ENCODE assay signal across 24 cellular contexts in the genomic region with DNA sequence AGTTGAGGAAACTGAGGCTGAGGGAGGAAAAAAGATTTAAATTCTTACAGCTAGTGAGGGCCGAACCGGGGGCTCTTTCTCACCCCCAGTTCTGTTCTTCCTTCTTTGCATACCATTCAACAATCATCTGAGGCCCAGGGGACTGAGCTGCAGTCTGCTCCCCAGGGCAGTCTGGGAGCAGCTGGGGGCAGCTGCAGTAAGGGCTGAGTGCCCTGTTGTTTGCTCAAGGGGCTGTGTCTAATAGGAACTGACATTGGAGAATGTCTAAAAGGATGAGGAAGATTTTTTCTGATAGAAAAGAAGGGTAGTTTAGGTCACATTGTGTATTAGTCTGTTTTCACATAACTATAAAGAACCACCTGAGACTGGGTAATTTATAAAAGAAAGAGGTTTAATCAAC. TPM values are rescaled to one million over a fixed set of nuclear protein-coding genes. Genes with fewer than 3 reads are reported as not detected.
A peak's percentile ranks its signal among the peaks of the same experiment; 100 is the strongest.
DNase-seq lines count a peak whose midpoint lies in the region; FAIRE-seq and TF ChIP-seq lines count a peak whose summit lies in the region.
"Had no signal": no experiment of that assay in that cellular context is flagged by ENCODE, and none has a peak within 500 bp of the region (broad histone marks: within the 10 kb centered on the region; RNA-seq: fewer than 3 reads in every experiment).

No MANE protein-coding gene starts in this region.

- in situ Hi-C loops in transverse colon (cut with MboI; ENCODE audit: low pct_ligation_motif_present in 1 of 4, low pct_unique_long_range_greater_than_20kb in 1 of 4, low sequenced_read_pairs in 3 of 4), result loop anchor here in 3 of 4 donors (25.0 kb wide), 3 partner anchors 138 to 288 kb away; partner anchors contain the start of gene GAS2L3 (in 1 of the 3)

- no peak overlapping the region for H2BK120ac ChIP-seq in H1 (replicated peaks; ENCODE audit: low read depth, low read length)

- no peak overlapping the region for H2BK20ac ChIP-seq in H1 (ENCODE audit: low read length)

- intact Hi-C loops in transverse colon (cut with DNase I; ENCODE audit: low total_unique reads), result no loop called here

- TF ChIP-seq EP300 in H1 (IDR thresholded peaks at IDR 0.05; ENCODE audit: borderline replicate concordance in 1 of 2, low read depth in 2 of 2, low read length in 2 of 2) (no peak), transverse colon (IDR thresholded peaks at IDR 0.05; ENCODE audit: low read depth) (no peak)

- no peak for TF ChIP-seq RAD21 in H1 (IDR thresholded peaks at IDR 0.05 in 1 of 2, conservative IDR thresholded peaks at IDR 0.05 in 1 of 2; ENCODE audit: low read depth in 2 of 2, low read length in 2 of 2)

- H4K91ac ChIP-seq in H1 (replicated peaks; ENCODE audit: insufficient read length, low read length), result no peak overlapping the region

- H3K27me3 ChIP-seq in H1 (replicated peaks in 1 of 4; ENCODE audit: control insufficient read depth in 3 of 4, extremely low read depth in 1 of 4, insufficient read depth in 3 of 4, low read length in 3 of 4), result no peaks in the 10 kb centered on the region
- H3K27me3 ChIP-seq in transverse colon, result no peaks in the 10 kb centered on the region
- H3K27me3 ChIP-seq: BLaER1 treated with 17β-estradiol and CSF1 and Interleukin-3, amounts not matched to agents 10 nM and 100 nM; MG63 had no signal

- DNase-seq in NCI-H345 (lab: John Stamatoyannopoulos, UW) (peak; percentile 1), NCI-H345 treated with DMSO at 0.1 percent for 48 hours (lab: John Stamatoyannopoulos, UW; ENCODE audit: unreplicated experiment) (no peak), NCI-H69 (lab: John Stamatoyannopoulos, UW) (peak; percentile 45), H1 (ENCODE audit: low read depth in 1 of 2, low spot score in 2 of 2) (no peak), transverse colon (no peak), SKM-1 treated with dmso at 0.1 percent for 144 hours (lab: John Stamatoyannopoulos, UW; ENCODE audit: unreplicated experiment) (no peak), GM12892 (ENCODE audit: insufficient read length) (no peak), COR-L47 (lab: John Stamatoyannopoulos, UW) (no peak)
- DNase-seq: DMS 273 treated with DMSO at 0.1 percent for 48 hours; GDM1; MG63; NCI-H1092; NCI-H1694 treated with DMSO at 0.1 percent for 48 hours; NCI-H524; NK-92 treated with Interleukin-12 subunit alpha and Interleukin-12 subunit beta, amount 100 ng/mL, for 24 hours; SHP77 treated with DMSO at 0.1 percent for 48 hours; SW 1271 had no signal

- H2AFZ ChIP-seq in H1 (ENCODE audit: low read length), result no peak overlapping the region

- CTCF ChIA-PET in H1 (lab: Charles Lee; ENCODE audit: partially characterized antibody), result interaction anchor here (0.6 to 3.2 kb wide), 6 partner anchors 14 to 164 kb away, joined by 3 to 18 read pairs (median 3); no protein-coding TSS in a partner anchor

- H3K9ac ChIP-seq in H1 (replicated peaks in 1 of 4; ENCODE audit: extremely low read depth in 1 of 4, low read depth in 3 of 4, low read length in 3 of 4), result no peak overlapping the region
- H3K9ac ChIP-seq: BLaER1 treated with 17β-estradiol and CSF1 and Interleukin-3, amounts not matched to agents 10 nM and 100 nM had no signal

- no peak overlapping the region for H4K5ac ChIP-seq in H1 (ENCODE audit: insufficient read length, low read depth, low read length)

- H2AK5ac ChIP-seq in H1 (ENCODE audit: low read depth, low read length), result no peak overlapping the region

- H2BK15ac ChIP-seq in H1 (ENCODE audit: low read length), result no peak overlapping the region

- no peak overlapping the region for H3K4ac ChIP-seq in H1 (replicated peaks; ENCODE audit: insufficient read length, low read depth, low read length)

- H3K4me3 ChIP-seq in H1 (ENCODE audit: extremely low read depth in 1 of 4, insufficient read depth in 2 of 4, low read depth in 3 of 4, low read length in 4 of 4) (no peak overlapping the region), transverse colon (no peak overlapping the region)
- H3K4me3 ChIP-seq: BLaER1 treated with 17β-estradiol and CSF1 and Interleukin-3, amounts not matched to agents 10 nM and 100 nM; GM12878; MG63 had no signal

- no peaks in the 10 kb centered on the region for H3K23me2 ChIP-seq in H1 (ENCODE audit: low read depth, low read length)

- POLR2A ChIA-PET in H1 (lab: Charles Lee; ENCODE audit: partially characterized antibody), result interaction anchor here (0.5 kb wide), 1 partner anchor 48 kb away, joined by 4 read pairs; no protein-coding TSS in a partner anchor

- no peak overlapping the region for H3K14ac ChIP-seq in H1 (ENCODE audit: insufficient read length)

- H3K36me3 ChIP-seq in H1 (ENCODE audit: control insufficient read depth in 2 of 4, insufficient read depth in 4 of 4, low read length in 3 of 4) (no peaks in the 10 kb centered on the region), transverse colon (no peaks in the 10 kb centered on the region)
- H3K36me3 ChIP-seq: BLaER1 treated with 17β-estradiol and CSF1 and Interleukin-3, amounts not matched to agents 10 nM and 100 nM; MG63 had no signal

- TF ChIP-seq CTCF in H1 (IDR thresholded peaks at IDR 0.05; ENCODE audit: control extremely low read depth in 1 of 3, insufficient read depth in 1 of 3, low read depth in 1 of 3, low read length in 3 of 3) (no peak), transverse colon (IDR thresholded peaks at IDR 0.05) (no peak)

- H3K56ac ChIP-seq in H1 (replicated peaks; ENCODE audit: insufficient read length, low read depth, low read length), result no peak overlapping the region

- FAIRE-seq in H1 (lab: Jason Lieb, UNC), result no peak
- FAIRE-seq in GM12892 (lab: Jason Lieb, UNC), result no peak
- FAIRE-seq: GM12878, GM18507, H54 had no signal

- no peak overlapping the region for H2BK5ac ChIP-seq in H1 (ENCODE audit: low read depth, low read length)

- no peak overlapping the region for H3K4me2 ChIP-seq in H1 (ENCODE audit: insufficient read depth in 1 of 2, low read depth in 2 of 2, low read length in 2 of 2)

- TF ChIP-seq POLR2A in H1 (IDR thresholded peaks at IDR 0.05; ENCODE audit: control extremely low read depth in 1 of 2, low read depth in 2 of 2, low read length in 2 of 2), result no peak
- TF ChIP-seq POLR2A in transverse colon (IDR thresholded peaks at IDR 0.05), result no peak
- TF ChIP-seq POLR2A in GM12892 (IDR thresholded peaks at IDR 0.05; ENCODE audit: low read depth, low read length), result no peak

- no peaks in the 10 kb centered on the region for H3K9me3 ChIP-seq in H1 (ENCODE audit: insufficient read depth in 2 of 2, low read depth in 1 of 2, low read length in 1 of 2)
- H3K9me3 ChIP-seq in transverse colon, result no peaks in the 10 kb centered on the region
- H3K9me3 ChIP-seq: BLaER1 treated with 17β-estradiol and CSF1 and Interleukin-3, amounts not matched to agents 10 nM and 100 nM; MG63 had no signal

- H3K79me1 ChIP-seq in H1 (ENCODE audit: low read depth, low read length), result no peaks in the 10 kb centered on the region

- no peaks in the 10 kb centered on the region for H3K79me2 ChIP-seq in H1 (ENCODE audit: control insufficient read depth in 1 of 2, insufficient read depth in 2 of 2, low read length in 2 of 2)

- peaks cover 0 to 3% (median 1%) of the 10 kb centered on the region in 4 experiments; a peak in 4 of 7 replicates for H3K4me1 ChIP-seq in H1 (replicated peaks in 1 of 4; ENCODE audit: control insufficient read depth in 3 of 4, insufficient read depth in 4 of 4, low read length in 3 of 4)
- peaks cover 0 to 48% (median 15%) of the 10 kb centered on the region in 4 donors for H3K4me1 ChIP-seq in transverse colon

- H3K18ac ChIP-seq in H1 (ENCODE audit: extremely low read depth, low read length), result no peak overlapping the region

- H4K8ac ChIP-seq in H1 (ENCODE audit: extremely low read depth, insufficient read depth, low read length), result peak overlapping the region; percentile 57; the same call in 1 of the 2 replicates

- H3K27ac ChIP-seq in H1 (ENCODE audit: low read depth, low read length) (no peak overlapping the region), transverse colon (peak overlapping the region; percentile 56 to 78 (median 72))
- H3K27ac ChIP-seq: BLaER1 treated with 17β-estradiol and CSF1 and Interleukin-3, amounts not matched to agents 10 nM and 100 nM had no signal

- H4K20me1 ChIP-seq in H1 (replicated peaks in 1 of 2; ENCODE audit: control insufficient read depth in 1 of 2, insufficient read depth in 2 of 2, low read length in 2 of 2), result no peaks in the 10 kb centered on the region
- H4K20me1 ChIP-seq: BLaER1 treated with 17β-estradiol and CSF1 and Interleukin-3, amounts not matched to agents 10 nM and 100 nM had no signal

- H2BK12ac ChIP-seq in H1 (ENCODE audit: low read depth, low read length), result no peak overlapping the region

- H3K23ac ChIP-seq in H1 (ENCODE audit: insufficient read length), result no peak overlapping the region

- 100% methylated on average over 2 of the region's 2 CpGs; no CpG with 5 or more reads in 1 of the 2 experiments for WGBS in H1 (ENCODE audit: extremely low coverage in 1 of 2, insufficient coverage in 1 of 2, insufficient read length in 1 of 2, insufficient replicate concordance in 2 of 2, low coverage in 1 of 2, low lambda C conversion rate in 2 of 2, missing lambda C conversion rate in 1 of 2), 2 experiments
- 80% methylated on average over 2 of the region's 2 CpGs; no CpG with 5 or more reads in 1 of the 2 donors for WGBS in transverse colon (ENCODE audit: low coverage in 1 of 2), 2 donors

TF ChIP-seq in H1, 55 proteins besides CTCF, POLR2A, EP300 and RAD21 (continues in another document):
- TF ChIP-seq MAFK (IDR thresholded peaks at IDR 0.05; ENCODE audit: low read depth, low read length), result no peak
- no peak for TF ChIP-seq CEBPB (IDR thresholded peaks at IDR 0.05; ENCODE audit: low read depth, low read length)

RNA-seq across cellular contexts. Expression of gene SLC17A8, which starts 42.2 kb away (rescaled TPM):
- total RNA-seq in H1 (2021; fragmentation: NEBNext Ultra II Directional; extraction: Animal tissue kit (Norgen Biotek cat#: 25700)), result 0.11 and 0.30 TPM in 2 replicates
- polyA plus RNA-seq in H1 (2011; rRNA removed), result 0.05 and 0.14 TPM in 2 replicates
- 0.03 TPM for polyA plus RNA-seq in H1 (2011; cell fraction: cytosol; rRNA removed)
- polyA plus RNA-seq in H1 (2011; cell fraction: nucleus; rRNA removed), result not detected
- 0.12 to 0.14 TPM in 2 of 4 replicates, not detected in the others for polyA plus RNA-seq in H1 (2012, experiment 1 of 2)
- not detected for polyA plus RNA-seq in H1 (2012, experiment 2 of 2)
- 0.14 TPM for polyA plus RNA-seq in H1 (2013, experiment 1 of 2)
- polyA plus RNA-seq in H1 (2013, experiment 2 of 2), result 0.18 TPM
- 0.03 and 1.0 TPM in 2 replicates for polyA minus RNA-seq in H1 (2011; rRNA and poly(A)+ RNA removed)
- not detected for polyA minus RNA-seq in H1 (2011; cell fraction: cytosol; rRNA and poly(A)+ RNA removed)
- not detected for polyA minus RNA-seq in H1 (2011; cell fraction: nucleus; rRNA and poly(A)+ RNA removed)
- 10 to 100 TPM in 1 of 4 donors, 1 to 10 TPM in 3; 5.4 to 21.8 (median 7.5) TPM for total RNA-seq in transverse colon
- polyA plus RNA-seq in GM12892 (2012; ENCODE audit: missing spikeins), result not detected
- total RNA-seq: A172, GM12878, OCI-LY7, RPMI7951 had no signal

Comparison
In these comparisons a context has a peak if more than half of its experiments do, and no peak if none do; other contexts are left out.
1. DNase-seq: peak in NCI-H345 (single experiment) and NCI-H69 (single experiment); none in NCI-H345 treated with DMSO at 0.1 percent for 48 hours (single experiment), H1 (0 of 2), transverse colon (single experiment), SKM-1 treated with dmso at 0.1 percent for 144 hours (single experiment), GM12892 (single experiment) and COR-L47 (single experiment).